ENCODE assay signal across 1 cellular context in the genomic region with DNA sequence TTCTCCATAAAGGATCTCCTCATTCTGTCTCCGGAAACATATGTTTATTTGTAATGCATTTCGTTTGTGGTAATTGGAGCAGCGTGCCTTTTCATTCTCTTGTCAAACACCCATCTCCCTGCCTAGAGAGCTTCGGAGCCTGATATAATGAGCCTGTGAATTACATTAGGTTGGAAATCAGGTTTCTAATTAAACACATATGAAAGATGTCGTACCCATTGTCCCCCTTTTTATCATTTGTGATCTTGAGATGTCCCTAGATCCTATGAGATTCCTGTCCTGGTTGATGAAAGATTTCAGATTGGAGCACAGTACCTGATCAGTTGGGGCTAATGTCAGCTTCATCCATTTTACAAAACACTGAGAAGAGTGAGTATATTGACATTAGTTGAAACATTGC.
TF ChIP-seq lines count a peak whose summit lies in the region.

No MANE protein-coding gene starts in this region.

TF ChIP-seq in SK-N-SH, 30 proteins besides CTCF, POLR2A, EP300 and RAD21 (continued from another document):
- no peak for TF ChIP-seq REST (IDR thresholded peaks at IDR 0.05; ENCODE audit: low read depth, low read length)
- TF ChIP-seq FOXJ3 (CRISPR knock-in tag; IDR thresholded peaks at IDR 0.05): 0 out of 2 replicates have a peak, but pooled peaks have one; percentile 48
- TF ChIP-seq GATA2 (CRISPR knock-in tag; IDR thresholded peaks at IDR 0.05): peak; percentile 90
TF ChIP-seq in SK-N-SH: peak in this region for 4.
